ENCODE assay signal across 8 cellular contexts in genomic region chr9:121652037-121652837, GRCh38. TPM values are rescaled to one million over a fixed set of nuclear protein-coding genes. Genes with fewer than 3 reads are reported as not detected.
DNase-seq lines count a peak whose midpoint lies in the region; ATAC-seq and TF ChIP-seq lines count a peak whose summit lies in the region.

No MANE protein-coding gene starts in this region.

- H3K27me3 ChIP-seq in psoas muscle (ENCODE audit: insufficient read depth in 3 of 3, low read length in 2 of 3): no peaks in the 10 kb centered on the region

- WGBS in psoas muscle, 3 donors: 10 to 13% (median 12%) methylated on average over 29 of the region's 29 CpGs

- peaks cover 14% of the 10 kb centered on the region for H3K4me1 Mint-ChIP-seq in glutamatergic neuron (ENCODE audit: low read depth, unreplicated experiment)

- H3K9me3 Mint-ChIP-seq in glutamatergic neuron (ENCODE audit: unreplicated experiment): peaks cover 3% of the 10 kb centered on the region

- no peaks in the 10 kb centered on the region for H3K36me3 Mint-ChIP-seq in glutamatergic neuron (ENCODE audit: unreplicated experiment)

- TF ChIP-seq CTCF in glutamatergic neuron (IDR thresholded peaks at IDR 0.05; ENCODE audit: partially characterized antibody, unreplicated experiment) (no peak), psoas muscle (IDR thresholded peaks at IDR 0.05) (no peak)

- no peak overlapping the region for H3K27ac Mint-ChIP-seq in glutamatergic neuron (ENCODE audit: unreplicated experiment)

- DNase-seq in ELF-1 (ENCODE audit: low read depth, low spot score) (peak; percentile 58), glutamatergic neuron (no peak), psoas muscle (peak; percentile 42 to 56), NCI-H510A treated with DMSO at 0.1 percent for 48 hours (lab: John Stamatoyannopoulos, UW) (no peak), NOMO-1 treated with DMSO at 0.1 percent for 48 hours (lab: John Stamatoyannopoulos, UW; ENCODE audit: unreplicated experiment) (no peak), NOMO-1 treated with dmso at 0.1 percent for 144 hours (lab: John Stamatoyannopoulos, UW; ENCODE audit: unreplicated experiment) (no peak)

- H3K9me3 ChIP-seq in psoas muscle: no peaks in the 10 kb centered on the region

- peak; percentile 25 for ATAC-seq in SK-N-SH treated with all-trans-retinoic acid at 6 μM for 48 hours
- no peak for ATAC-seq in psoas muscle
- no peak for ATAC-seq in HG02970 (IDR thresholded peaks at IDR 0.05; ENCODE audit: low FRiP score, unreplicated experiment)

- H3K4me1 ChIP-seq in psoas muscle: peaks cover 67% of the 10 kb centered on the region

- intact Hi-C loops in psoas muscle (cut with DNase I): no loop called here

- peak overlapping the region; percentile 63 for H3K27ac ChIP-seq in psoas muscle

- H3K4me3 Mint-ChIP-seq in glutamatergic neuron (ENCODE audit: unreplicated experiment): peak overlapping the region; percentile 88

- H3K36me3 ChIP-seq in psoas muscle (ENCODE audit: insufficient read depth in 1 of 2, low read depth in 1 of 2): no peaks in the 10 kb centered on the region

- peak overlapping the region; percentile 73 for H3K4me3 ChIP-seq in psoas muscle

- peaks cover 7% of the 10 kb centered on the region for H3K27me3 Mint-ChIP-seq in glutamatergic neuron (ENCODE audit: unreplicated experiment)

TF ChIP-seq in SK-N-SH treated with all-trans-retinoic acid at 6 μM for 48 hours, 23 proteins besides CTCF, POLR2A, EP300 and RAD21:
- TF ChIP-seq TOX (CRISPR knock-in tag; IDR thresholded peaks at IDR 0.05; ENCODE audit: borderline replicate concordance) (no peak), GLIS3 (CRISPR knock-in tag; IDR thresholded peaks at IDR 0.05) (no peak), CSDC2 (CRISPR knock-in tag; IDR thresholded peaks at IDR 0.05) (no peak), POU6F1 (CRISPR knock-in tag; IDR thresholded peaks at IDR 0.05; ENCODE audit: borderline replicate concordance, low read depth) (no peak), PATZ1 (CRISPR knock-in tag; IDR thresholded peaks at IDR 0.05; ENCODE audit: borderline replicate concordance) (no peak), OSR1 (CRISPR knock-in tag; IDR thresholded peaks at IDR 0.05) (no peak), CSRNP3 (CRISPR knock-in tag; IDR thresholded peaks at IDR 0.05) (no peak), RARB (CRISPR knock-in tag; IDR thresholded peaks at IDR 0.05) (no peak), ZNF70 (CRISPR knock-in tag; IDR thresholded peaks at IDR 0.05) (no peak), ZFP3 (CRISPR knock-in tag; IDR thresholded peaks at IDR 0.05) (no peak), ZC3H10 (CRISPR knock-in tag; IDR thresholded peaks at IDR 0.05) (no peak), ZFP30 (CRISPR knock-in tag; IDR thresholded peaks at IDR 0.05) (no peak), TCF4 (CRISPR knock-in tag; IDR thresholded peaks at IDR 0.05; ENCODE audit: borderline replicate concordance) (no peak), ISL1 (CRISPR knock-in tag; IDR thresholded peaks at IDR 0.05) (no peak), ZNF8 (CRISPR knock-in tag; IDR thresholded peaks at IDR 0.05) (no peak), ESRRG (CRISPR knock-in tag; IDR thresholded peaks at IDR 0.05) (no peak)

RNA-seq across cellular contexts. Expression of gene DAB2IP, which starts 0.8 kb away (rescaled TPM):
- total RNA-seq in glutamatergic neuron (ENCODE audit: unreplicated experiment) (32.9 TPM), psoas muscle (10 to 100 TPM; 33.4 to 66.2 (median 50.7) TPM)
- 10 to 100 TPM; 14.1 to 18.7 (median 14.4) TPM for polyA plus RNA-seq in psoas muscle

Comparison
In these comparisons a context has a peak if more than half of its experiments do, and no peak if none do; other contexts are left out.
1. DNase-seq: peak in ELF-1 (single experiment) and psoas muscle (2 of 2); none in glutamatergic neuron (single experiment), NCI-H510A treated with DMSO at 0.1 percent for 48 hours (single experiment), NOMO-1 treated with DMSO at 0.1 percent for 48 hours (single experiment) and NOMO-1 treated with dmso at 0.1 percent for 144 hours (single experiment).